ENCODE assay signal across 24 cellular contexts in genomic region chr9:130921923-130922662, GRCh38. TPM values are rescaled to one million over a fixed set of nuclear protein-coding genes. Genes with fewer than 3 reads are reported as not detected.
DNase-seq lines count a peak whose midpoint lies in the region; ATAC-seq, FAIRE-seq and TF ChIP-seq lines count a peak whose summit lies in the region.
"Had no signal": no experiment of that assay in that cellular context is flagged by ENCODE, and none has a peak within 500 bp of the region (broad histone marks: within the 10 kb centered on the region; RNA-seq: fewer than 3 reads in every experiment).

No MANE protein-coding gene starts in this region.

- CTCF ChIA-PET in K562 (lab: Yijun Ruan, JAX; ENCODE audit: low intra/inter-chr PET ratio) = interaction anchor here (0.7 kb wide), 1 partner anchor 186 kb away, joined by 3 read pairs; no protein-coding TSS in a partner anchor

- H3K79me2 ChIP-seq in K562 (ENCODE audit: control insufficient read depth, insufficient read depth, low read length) = no peaks in the 10 kb centered on the region
- no peaks in the 10 kb centered on the region for H3K79me2 ChIP-seq in neural progenitor cell (ENCODE audit: low read depth)

- BruUV-seq in K562 (replicated peaks; lab: Mats Ljungman, UMichigan) = no TSS peak

- H3K27me3 ChIP-seq in BLaER1 treated with 17β-estradiol and CSF1 and Interleukin-3, amounts not matched to agents 10 nM and 100 nM = peaks cover 21 to 72% (median 37%) of the 10 kb centered on the region in 11 experiments
- H3K27me3 ChIP-seq in K562 (ENCODE audit: control insufficient read depth in 2 of 2, insufficient read depth in 2 of 2, low read length in 2 of 2) = peaks cover 97 to 100% of the 10 kb centered on the region in 2 experiments
- no peaks in the 10 kb centered on the region for H3K27me3 ChIP-seq in neural progenitor cell
- H3K27me3 ChIP-seq: BE2C had no signal

- no peak overlapping the region for H3K27ac ChIP-seq in BLaER1 treated with 17β-estradiol and CSF1 and Interleukin-3, amounts not matched to agents 10 nM and 100 nM
- H3K27ac ChIP-seq in K562 (ENCODE audit: extremely low read depth, low read depth, low read length) = no peak overlapping the region
- H3K27ac ChIP-seq in neural progenitor cell = no peak overlapping the region
- H3K27ac ChIP-seq: HL-60, KMS-11 had no signal

- no peak for FAIRE-seq in K562 (lab: Jason Lieb, UNC)
- FAIRE-seq: GM12892, GM18507 had no signal

- H3K9me3 Mint-ChIP-seq in mesothelial cell of epicardium (no peaks in the 10 kb centered on the region), neural progenitor cell (peaks cover 3% of the 10 kb centered on the region)
- H3K9me3 Mint-ChIP-seq: CD4-positive, alpha-beta memory T cell; IgD-negative memory B cell had no signal

- intact Hi-C loops in K562 (cut with micrococcal nuclease) = no loop called here

- no peaks in the 10 kb centered on the region for H3K9me3 ChIP-seq in BLaER1 treated with 17β-estradiol and CSF1 and Interleukin-3, amounts not matched to agents 10 nM and 100 nM (replicated peaks in 1 of 11)
- H3K9me3 ChIP-seq in K562 (replicated peaks; ENCODE audit: control insufficient read depth, insufficient read depth, low read depth, low read length) (no peaks in the 10 kb centered on the region), neural progenitor cell (ENCODE audit: low read depth) (no peaks in the 10 kb centered on the region)
- H3K9me3 ChIP-seq: BE2C, HAP-1 had no signal

- TF ChIP-seq EP300 in K562 (IDR thresholded peaks at IDR 0.05; ENCODE audit: low read length) = no peak

- peak overlapping the region in 1 of 11 experiments; percentile 2; a peak in 1 of 22 replicates for H3K9ac ChIP-seq in BLaER1 treated with 17β-estradiol and CSF1 and Interleukin-3, amounts not matched to agents 10 nM and 100 nM
- H3K9ac ChIP-seq in K562 (ENCODE audit: insufficient read depth in 1 of 2, low read depth in 2 of 2, low read length in 2 of 2) (peak overlapping the region in 1 of 2 experiments; percentile 2; a peak in 1 of 4 replicates), neural progenitor cell (no peak overlapping the region)
- H3K9ac ChIP-seq: KMS-11 had no signal

- no peak for TF ChIP-seq POLR2A in K562 (conservative IDR thresholded peaks at IDR 0.05)

- 3% methylated on average over 29 of the region's 29 CpGs for WGBS in K562 (ENCODE audit: insufficient coverage, low coverage, missing lambda C conversion rate)

- no peak overlapping the region for H3K4me3 Mint-ChIP-seq in mesothelial cell of epicardium
- H3K4me3 Mint-ChIP-seq in neural progenitor cell = peak overlapping the region; percentile 67
- H3K4me3 Mint-ChIP-seq: CD14-positive monocyte; CD4-positive, alpha-beta memory T cell; IgD-negative memory B cell had no signal

- DNase-seq in K562 (ENCODE audit: extremely low read depth in 1 of 4, low spot score in 3 of 4) (peak in 2 of 4 experiments; percentile 64 to 76), mesothelial cell of epicardium (ENCODE audit: low spot score in 2 of 2, unreplicated experiment in 2 of 2) (no peak), neural progenitor cell (ENCODE audit: low spot score) (no peak), cerebellar cortex (ENCODE audit: low spot score) (no peak), foreskin fibroblast (no peak)
- no peak for DNase-seq in activated CD4-positive, alpha-beta T cell treated with anti-CD3 and anti-CD28 coated beads, Interleukin-2, amount 50 U/mL, for 1 hour
- DNase-seq: BE2C, DMS153, DMS79, GDM1, GOT3 had no signal

- H3K4me1 Mint-ChIP-seq in mesothelial cell of epicardium (peaks cover 30% of the 10 kb centered on the region), neural progenitor cell (peaks cover 46% of the 10 kb centered on the region)
- H3K4me1 Mint-ChIP-seq: CD14-positive monocyte; CD4-positive, alpha-beta memory T cell had no signal

- no peaks in the 10 kb centered on the region for H3K36me3 Mint-ChIP-seq in mesothelial cell of epicardium
- no peaks in the 10 kb centered on the region for H3K36me3 Mint-ChIP-seq in neural progenitor cell
- H3K36me3 Mint-ChIP-seq: CD14-positive monocyte; CD4-positive, alpha-beta memory T cell; IgD-negative memory B cell had no signal

- no peaks in the 10 kb centered on the region for H3K9me1 ChIP-seq in K562 (ENCODE audit: control insufficient read depth, insufficient read depth, low read length)

- H3K36me3 ChIP-seq in BLaER1 treated with 17β-estradiol and CSF1 and Interleukin-3, amounts not matched to agents 10 nM and 100 nM = no peaks in the 10 kb centered on the region
- no peaks in the 10 kb centered on the region for H3K36me3 ChIP-seq in K562 (ENCODE audit: control insufficient read depth, insufficient read depth, low read length)
- H3K36me3 ChIP-seq in neural progenitor cell = no peaks in the 10 kb centered on the region
- H3K36me3 ChIP-seq: BE2C, HAP-1 had no signal

- in situ Hi-C loops in K562 (cut with MboI) = no loop called here

- ATAC-seq in K562 (peak; percentile 1), GM21619 (IDR thresholded peaks at IDR 0.05; ENCODE audit: unreplicated experiment) (no peak)

- H3K27me3 Mint-ChIP-seq in mesothelial cell of epicardium (ENCODE audit: low read depth) = no peaks in the 10 kb centered on the region
- H3K27me3 Mint-ChIP-seq in neural progenitor cell (ENCODE audit: insufficient read depth, low read depth) = peaks cover 24% of the 10 kb centered on the region

- TF ChIP-seq CTCF in K562 (IDR thresholded peaks at IDR 0.05 in 2 of 3, conservative IDR thresholded peaks at IDR 0.05 in 1 of 3; ENCODE audit: insufficient read depth in 2 of 3, low read depth in 1 of 3, low read length in 3 of 3) (no peak), mesothelial cell of epicardium (IDR thresholded peaks at IDR 0.05; ENCODE audit: unreplicated experiment) (no peak), neural progenitor cell (IDR thresholded peaks at IDR 0.05) (no peak), foreskin fibroblast (IDR thresholded peaks at IDR 0.05; ENCODE audit: low read depth, low read length) (no peak)

- H3K4me2 ChIP-seq in BLaER1 treated with 17β-estradiol and CSF1 and Interleukin-3, amounts not matched to agents 10 nM and 100 nM = peak overlapping the region in 9 of 11 experiments; percentile 5 to 80 (median 61); a peak in 16 of 22 replicates
- H3K4me2 ChIP-seq in K562 (ENCODE audit: insufficient read depth, low read length) (no peak overlapping the region), neural progenitor cell (peak overlapping the region; percentile 45)
- H3K4me2 ChIP-seq: KMS-11 had no signal

- peaks cover 10% of the 10 kb centered on the region for H3F3A ChIP-seq in neural progenitor cell (ENCODE audit: low read depth)

- no peak overlapping the region for H3K4me3 ChIP-seq in BLaER1 treated with 17β-estradiol and CSF1 and Interleukin-3, amounts not matched to agents 10 nM and 100 nM
- H3K4me3 ChIP-seq in K562 (no peak overlapping the region), neural progenitor cell (no peak overlapping the region), foreskin fibroblast (ENCODE audit: low read depth in 1 of 2, low read length in 2 of 2) (no peak overlapping the region)
- H3K4me3 ChIP-seq: HAP-1 had no signal

- H4K20me1 ChIP-seq in BLaER1 treated with 17β-estradiol and CSF1 and Interleukin-3, amounts not matched to agents 10 nM and 100 nM = peaks cover 0 to 40% (median 4%) of the 10 kb centered on the region in 11 experiments; a peak in 8 of 22 replicates
- H4K20me1 ChIP-seq in K562 (replicated peaks; ENCODE audit: control insufficient read depth, insufficient read depth, low read length) (peaks cover 90% of the 10 kb centered on the region), neural progenitor cell (ENCODE audit: low read depth) (peaks cover 26% of the 10 kb centered on the region)

- H3K27ac Mint-ChIP-seq in mesothelial cell of epicardium (peak overlapping the region; percentile 77), neural progenitor cell (peak overlapping the region; percentile 57)
- H3K27ac Mint-ChIP-seq: CD14-positive monocyte, IgD-negative memory B cell had no signal

- H2AFZ ChIP-seq in K562 (ENCODE audit: low read depth, low read length) (no peak overlapping the region), neural progenitor cell (replicated peaks) (no peak overlapping the region)

- peaks cover 12 to 84% (median 78%) of the 10 kb centered on the region in 10 experiments for H3K4me1 ChIP-seq in BLaER1 treated with 17β-estradiol and CSF1 and Interleukin-3, amounts not matched to agents 10 nM and 100 nM
- H3K4me1 ChIP-seq in K562 (replicated peaks in 1 of 2; ENCODE audit: control insufficient read depth in 2 of 2, insufficient read depth in 2 of 2, low read length in 2 of 2) = peaks cover 0 to 57% of the 10 kb centered on the region in 2 experiments; a peak in 1 of 5 replicates
- H3K4me1 ChIP-seq in neural progenitor cell = peaks cover 39% of the 10 kb centered on the region
- H3K4me1 ChIP-seq: BE2C, HAP-1 had no signal

- POLR2A ChIA-PET in K562 (lab: Yijun Ruan, JAX) = interaction anchor here (0.6 to 26.8 kb wide), 9 partner anchors 3 to 115 kb away, joined by 3 to 582 read pairs (median 3); no protein-coding TSS in a partner anchor

- no peak for TF ChIP-seq RAD21 in K562 (CRISPR knock-in tag; conservative IDR thresholded peaks at IDR 0.05 in 1 of 2, IDR thresholded peaks at IDR 0.05 in 1 of 2)

RNA-seq across cellular contexts. Expression of gene FIBCD1, which starts 17.0 kb away (rescaled TPM):
- 0.21 TPM in 1 of 2 replicates, not detected in the other for total RNA-seq in K562 (2011; cell fraction: chromatin; rRNA removed; ENCODE audit: low replicate concordance)
- not detected in 2 replicates for total RNA-seq in K562 (2011; cell fraction: nucleolus; rRNA removed)
- total RNA-seq in K562 (2011; cell fraction: nucleoplasm; rRNA removed) = not detected in 2 replicates
- 1.00 and 2.1 TPM in 2 replicates for total RNA-seq in K562 (2014; rRNA removed)
- 0.95 TPM in 1 of 2 replicates, not detected in the other for total RNA-seq in K562 (2014; rRNA removed; fragmentation: Illumina TruSeq; extraction: Trizol)
- not detected in 2 replicates for total RNA-seq in K562 (2015; rRNA removed; fragmentation: Illumina TruSeq; extraction: Trizol)
- total RNA-seq in K562 (2021) = 0.71 and 1.5 TPM in 2 replicates
- 0.79 and 1.2 TPM in 2 replicates for polyA plus RNA-seq in K562 (2011; rRNA removed)
- polyA plus RNA-seq in K562 (2011; cell fraction: cytosol; rRNA removed) = 2.1 and 3.8 TPM in 2 replicates
- polyA plus RNA-seq in K562 (2011; cell fraction: nucleus; rRNA removed) = 1.2 TPM in 2 replicates
- 0.91 and 1.3 TPM in 2 replicates for polyA plus RNA-seq in K562 (2012)
- not detected in 2 replicates for polyA plus RNA-seq in K562 (2014; fragmentation: Illumina TruSeq; extraction: Trizol)
- not detected for polyA plus RNA-seq in K562 (2014; fragmentation: Nextera tagmentation; extraction: Ambion mirVana)
- polyA plus RNA-seq in K562 (2014; rRNA removed) = 0.53 and 2.7 TPM in 2 replicates
- not detected in 2 replicates for polyA minus RNA-seq in K562 (2011; rRNA and poly(A)+ RNA removed)
- not detected in 2 replicates for polyA minus RNA-seq in K562 (2011; cell fraction: cytosol; rRNA and poly(A)+ RNA removed)
- 0.67 TPM in 1 of 2 replicates, not detected in the other for polyA minus RNA-seq in K562 (2011; cell fraction: nucleus; rRNA and poly(A)+ RNA removed)
- total RNA-seq in mesothelial cell of epicardium = 1.5 to 2.2 TPM (median 1.8 TPM) in 3 replicates
- total RNA-seq in neural progenitor cell (ENCODE audit: low replicate concordance) = 1.8 and 7.2 TPM in 2 replicates
- total RNA-seq: CD4-positive, alpha-beta memory T cell had no signal
- polyA plus RNA-seq: CD14-positive monocyte; CD4-positive, alpha-beta memory T cell; IgD-negative memory B cell had no signal

RNA-seq across cellular contexts. Expression of gene QRFP, which starts 25.5 kb away (rescaled TPM):
- total RNA-seq in K562 (2011; cell fraction: chromatin; rRNA removed; ENCODE audit: low replicate concordance) = not detected in 2 replicates
- total RNA-seq in K562 (2011; cell fraction: nucleolus; rRNA removed) = not detected in 2 replicates
- not detected in 2 replicates for total RNA-seq in K562 (2011; cell fraction: nucleoplasm; rRNA removed)
- total RNA-seq in K562 (2014; rRNA removed) (not detected in 2 replicates), K562 (2014; rRNA removed; fragmentation: Illumina TruSeq; extraction: Trizol) (not detected in 2 replicates), K562 (2015; rRNA removed; fragmentation: Illumina TruSeq; extraction: Trizol) (not detected in 2 replicates), K562 (2021) (not detected in 2 replicates), mesothelial cell of epicardium (not detected in 3 replicates), neural progenitor cell (ENCODE audit: low replicate concordance) (not detected in 2 replicates)
- polyA plus RNA-seq in K562 (2011; rRNA removed) (not detected in 2 replicates), K562 (2014; fragmentation: Illumina TruSeq; extraction: Trizol) (not detected in 2 replicates), K562 (2014; fragmentation: Nextera tagmentation; extraction: Ambion mirVana) (not detected), K562 (2014; rRNA removed) (not detected in 2 replicates)
- polyA plus RNA-seq in K562 (2011; cell fraction: cytosol; rRNA removed) = not detected in 2 replicates
- not detected in 2 replicates for polyA plus RNA-seq in K562 (2011; cell fraction: nucleus; rRNA removed)
- 0.51 and 0.70 TPM in 2 replicates for polyA plus RNA-seq in K562 (2012)
- polyA minus RNA-seq in K562 (2011; rRNA and poly(A)+ RNA removed) = not detected in 2 replicates
- not detected in 2 replicates for polyA minus RNA-seq in K562 (2011; cell fraction: cytosol; rRNA and poly(A)+ RNA removed)
- not detected in 2 replicates for polyA minus RNA-seq in K562 (2011; cell fraction: nucleus; rRNA and poly(A)+ RNA removed)
- total RNA-seq: A172; CD4-positive, alpha-beta memory T cell; Daoy; HT1080 had no signal
- polyA plus RNA-seq: CD4-positive, alpha-beta memory T cell; IgD-negative memory B cell had no signal
